In the genomic region with DNA sequence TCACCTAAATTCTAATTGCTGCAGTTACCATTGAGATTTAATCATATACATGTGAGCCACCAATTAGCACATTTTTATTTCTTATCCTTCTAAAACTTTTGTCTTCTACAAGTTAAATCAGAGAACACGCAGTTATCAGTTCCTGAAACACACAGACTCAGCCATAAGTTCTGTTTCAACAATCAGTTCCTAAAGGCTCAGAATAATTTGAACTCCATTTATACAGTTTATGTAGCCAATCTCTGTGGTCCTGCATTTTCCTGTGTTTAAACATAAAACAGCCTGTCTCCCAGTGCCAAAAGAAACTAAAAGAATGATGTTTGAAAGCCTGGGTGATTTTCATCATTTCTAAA, we compare ENCODE assay signal across 1 cellular context.
TF ChIP-seq lines count a peak whose summit lies in the region.

No MANE protein-coding gene starts in this region.

TF ChIP-seq in H1, 55 proteins besides CTCF, POLR2A, EP300 and RAD21:
- no peak for TF ChIP-seq TAF7 (optimal IDR thresholded peaks at IDR 0.05; ENCODE audit: borderline replicate concordance, low read depth, low read length)
- TF ChIP-seq SAP30 (IDR thresholded peaks at IDR 0.05; ENCODE audit: insufficient read depth, insufficient replicate concordance, low read length), result no peak
- TF ChIP-seq MAFK (IDR thresholded peaks at IDR 0.05; ENCODE audit: low read depth, low read length), result no peak
- TF ChIP-seq MAX (IDR thresholded peaks at IDR 0.05), result no peak
- TF ChIP-seq HDAC2 (IDR thresholded peaks at IDR 0.05; ENCODE audit: borderline replicate concordance in 1 of 2, low read depth in 2 of 2, low read length in 2 of 2), result no peak
- TF ChIP-seq SP2 (IDR thresholded peaks at IDR 0.05; ENCODE audit: low read length), result no peak
- TF ChIP-seq SP4 (IDR thresholded peaks at IDR 0.05; ENCODE audit: low read length), result no peak
TF ChIP-seq in H1: peak in this region for 0.
